ENCODE assay signal across 8 cellular contexts in the genomic region with DNA sequence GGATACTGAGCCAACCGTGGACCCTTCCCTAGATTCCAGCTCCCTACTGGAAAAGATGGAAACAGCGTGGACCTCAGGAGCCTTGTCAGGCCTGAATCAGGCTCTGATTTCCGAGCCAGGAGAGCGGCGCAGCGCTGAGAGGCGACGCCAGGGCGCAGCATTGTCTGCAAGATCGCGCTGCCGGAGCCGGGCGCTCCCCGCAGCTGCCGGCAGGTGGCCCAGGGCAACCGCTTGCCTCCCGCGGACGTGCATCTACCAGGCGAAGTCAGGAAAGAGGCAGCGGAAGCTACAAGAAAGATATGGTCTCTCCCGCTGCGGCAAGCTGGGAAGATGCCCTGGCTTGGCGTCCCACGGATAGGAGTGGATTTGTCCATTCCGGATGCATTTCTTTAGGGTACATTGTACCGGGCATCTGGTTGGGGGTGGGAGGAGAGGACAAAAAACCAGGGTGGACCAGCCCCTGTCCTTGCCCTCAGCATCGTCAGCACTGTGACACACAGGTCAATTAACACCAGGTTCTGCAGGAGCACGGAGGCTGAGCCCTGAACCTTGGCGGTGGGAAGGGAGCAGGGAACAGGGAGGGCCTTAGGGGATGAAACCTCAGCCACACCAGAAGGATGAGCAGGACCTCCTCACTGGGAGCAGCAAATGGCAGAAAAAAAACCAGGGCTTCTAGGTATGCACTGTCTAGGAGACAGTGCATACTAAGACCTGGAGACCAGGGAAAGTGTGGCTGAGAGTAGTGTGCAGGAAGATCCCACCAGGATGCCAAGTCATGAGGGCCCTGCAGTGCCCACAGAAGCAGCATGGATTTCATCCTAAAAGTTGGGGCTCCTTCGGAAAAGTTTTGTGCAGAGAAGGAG. TPM values are rescaled to one million over a fixed set of nuclear protein-coding genes. Genes with fewer than 3 reads are reported as not detected.
A peak's percentile ranks its signal among the peaks of the same experiment; 100 is the strongest.
DNase-seq lines count a peak whose midpoint lies in the region; ATAC-seq and TF ChIP-seq lines count a peak whose summit lies in the region.

No MANE protein-coding gene starts in this region.

- H3K27me3 Mint-ChIP-seq in activated naive CD8-positive, alpha-beta T cell treated with anti-CD3 and anti-CD28 coated beads, Interleukin-2, amount 10 ng/mL, durations not matched to agents 7 days and 5 days = no peaks in the 10 kb centered on the region

- ATAC-seq in HG02678 (IDR thresholded peaks at IDR 0.05; ENCODE audit: unreplicated experiment) (peak; percentile 97), heart left ventricle (peak; percentile 84 to 98 (median 98)), psoas muscle (peak; percentile 94 to 99 (median 98)), aorta (ENCODE audit: low FRiP score) (peak; percentile 93)
- peak; percentile 96 for ATAC-seq in activated naive CD8-positive, alpha-beta T cell treated with anti-CD3 and anti-CD28 coated beads, Interleukin-2, amount 10 ng/mL, durations not matched to agents 7 days and 5 days (ENCODE audit: low read depth)

- H3K4me1 ChIP-seq in heart left ventricle (peaks cover 0 to 9% (median 0%) of the 10 kb centered on the region in 12 donors), psoas muscle (no peaks in the 10 kb centered on the region), aorta (ENCODE audit: control insufficient read depth in 1 of 2, insufficient read depth in 2 of 2, low read length in 2 of 2) (no peaks in the 10 kb centered on the region)

- H3K9me3 Mint-ChIP-seq in activated naive CD8-positive, alpha-beta T cell treated with anti-CD3 and anti-CD28 coated beads, Interleukin-2, amount 10 ng/mL, durations not matched to agents 7 days and 5 days = no peaks in the 10 kb centered on the region

- H3K9me3 ChIP-seq in heart left ventricle (no peaks in the 10 kb centered on the region), psoas muscle (no peaks in the 10 kb centered on the region), aorta (ENCODE audit: control insufficient read depth, low read length) (no peaks in the 10 kb centered on the region)

- H3K4me3 ChIP-seq in heart left ventricle = peak overlapping the region in 2 of 12 donors; percentile 7 to 32
- no peak overlapping the region for H3K4me3 ChIP-seq in psoas muscle
- H3K4me3 ChIP-seq in aorta (ENCODE audit: low read length in 2 of 2) = no peak overlapping the region

- H3K27ac ChIP-seq in heart left ventricle (no peak overlapping the region), psoas muscle (no peak overlapping the region), aorta (ENCODE audit: low read depth in 1 of 2, low read length in 2 of 2) (no peak overlapping the region)

- peaks cover 11% of the 10 kb centered on the region for H3K36me3 Mint-ChIP-seq in activated naive CD8-positive, alpha-beta T cell treated with anti-CD3 and anti-CD28 coated beads, Interleukin-2, amount 10 ng/mL, durations not matched to agents 7 days and 5 days

- whole genome bisulfite sequencing in heart left ventricle, 4 donors = 3 to 7% (median 5%) methylated on average over 27 to 32 of the region's 32 CpGs
- 4 to 6% (median 5%) methylated on average over 32 of the region's 32 CpGs for WGBS in psoas muscle, 3 donors
- WGBS in aorta, 2 donors = 5% methylated on average over 32 of the region's 32 CpGs

- peak overlapping the region; percentile 47 for H3K27ac Mint-ChIP-seq in activated naive CD8-positive, alpha-beta T cell treated with anti-CD3 and anti-CD28 coated beads, Interleukin-2, amount 10 ng/mL, durations not matched to agents 7 days and 5 days

- POLR2A ChIA-PET in activated naive CD8-positive, alpha-beta T cell treated with anti-CD3 and anti-CD28 coated beads, Interleukin-2, amount 10 ng/mL, durations not matched to agents 7 days and 5 days (lab: Charles Lee) = interaction anchor here (0.6 to 1.4 kb wide), 8 partner anchors 54 to 185 kb away, joined by 3 to 4 read pairs (median 3); a partner anchor contains a TSS

- TF ChIP-seq POLR2A in heart left ventricle (IDR thresholded peaks at IDR 0.05) = no peak

- intact Hi-C loops in heart left ventricle (cut with DNase I) = loop anchor here (1.0 to 5.0 kb wide), 5 partner anchors 34 to 193 kb away; a partner anchor contains a TSS
- intact Hi-C loops in psoas muscle (cut with DNase I) = loop anchor here (2.0 to 5.0 kb wide), 2 partner anchors 183 to 184 kb away; no protein-coding TSS in a partner anchor
- intact Hi-C loops in aorta (cut with DNase I) = loop anchor here (2.0 to 5.0 kb wide), 2 partner anchors 183 to 184 kb away; no protein-coding TSS in a partner anchor

- DNase-seq in NCI-H1105 treated with DMSO at 0.1 percent for 48 hours (lab: John Stamatoyannopoulos, UW) (peak; percentile 69), SW 1271 (lab: John Stamatoyannopoulos, UW) (peak; percentile 21 to 64), heart left ventricle (peak; percentile 77 to 92 (median 84)), psoas muscle (peak; percentile 72 to 87), aorta (peak; percentile 87 to 93)
- peak; percentile 91 for DNase-seq in activated naive CD8-positive, alpha-beta T cell treated with anti-CD3 and anti-CD28 coated beads, Interleukin-2, amount 10 ng/mL, durations not matched to agents 7 days and 5 days

- H3K36me3 ChIP-seq in heart left ventricle (peaks cover 0 to 21% (median 0%) of the 10 kb centered on the region in 9 donors), psoas muscle (ENCODE audit: insufficient read depth in 1 of 2, low read depth in 1 of 2) (peaks cover 0 to 6% of the 10 kb centered on the region in 2 donors), aorta (ENCODE audit: control insufficient read depth in 1 of 2, insufficient read depth in 2 of 2, low read length in 1 of 2) (no peaks in the 10 kb centered on the region)

- TF ChIP-seq CTCF in GM12874 (IDR thresholded peaks at IDR 0.05; ENCODE audit: insufficient read depth, low read depth, low read length) = peak; percentile 99
- TF ChIP-seq CTCF in heart left ventricle (IDR thresholded peaks at IDR 0.05) = peak in 11 of 12 donors; percentile 84 to 99 (median 95)
- peak; percentile 92 for TF ChIP-seq CTCF in psoas muscle (IDR thresholded peaks at IDR 0.05)

- H3K27me3 ChIP-seq in heart left ventricle (no peaks in the 10 kb centered on the region), psoas muscle (ENCODE audit: insufficient read depth in 3 of 3, low read length in 2 of 3) (no peaks in the 10 kb centered on the region), aorta (ENCODE audit: control insufficient read depth in 1 of 2, insufficient read depth in 2 of 2, low read length in 1 of 2) (no peaks in the 10 kb centered on the region)

- H3K4me1 Mint-ChIP-seq in activated naive CD8-positive, alpha-beta T cell treated with anti-CD3 and anti-CD28 coated beads, Interleukin-2, amount 10 ng/mL, durations not matched to agents 7 days and 5 days = peaks cover 43% of the 10 kb centered on the region

- peak overlapping the region; percentile 64 for H3K4me3 Mint-ChIP-seq in activated naive CD8-positive, alpha-beta T cell treated with anti-CD3 and anti-CD28 coated beads, Interleukin-2, amount 10 ng/mL, durations not matched to agents 7 days and 5 days

RNA-seq across cellular contexts. Expression of a gene that starts 55.9 kb away (rescaled TPM):
- total RNA-seq in activated naive CD8-positive, alpha-beta T cell treated with anti-CD3 and anti-CD28 coated beads, Interleukin-2, amount 10 ng/mL, durations not matched to agents 7 days and 5 days = 100 to 1,000 TPM; 188 to 194 TPM
- total RNA-seq in heart left ventricle (10 to 100 TPM; 27.2 to 42.9 (median 32.5) TPM), psoas muscle (10 to 100 TPM in 3 of 4 donors, 1 to 10 TPM in 1; 8.6 to 25.0 (median 13.7) TPM), aorta (10 to 100 TPM; 22.4 to 26.9 TPM)
- polyA plus RNA-seq in heart left ventricle (10 to 100 TPM; 13.8 to 34.0 TPM), psoas muscle (10 to 100 TPM in 2 of 3 donors, 1 to 10 TPM in 1; 8.7 to 17.2 (median 17.0) TPM), aorta (10 to 100 TPM in 1 of 2 donors, 1 to 10 TPM in 1; 8.2 to 28.3 TPM)

Comparison
In these comparisons a context has a peak if more than half of its experiments do, and no peak if none do; other contexts are left out.
1. RNA of a gene that starts 55.9 kb away (total RNA-seq): 188 to 194 TPM in activated naive CD8-positive, alpha-beta T cell treated with anti-CD3 and anti-CD28 coated beads, Interleukin-2, amount 10 ng/mL, durations not matched to agents 7 days and 5 days; 27.2 to 42.9 TPM in heart left ventricle, 22.4 to 26.9 TPM in aorta and 8.6 to 25.0 TPM in psoas muscle; every median in the first group is over 4 times any median in the second.
2. Peak in every context shown above with its lines, with median percentiles within 50 percentile points of each other: CTCF ChIP-seq, ATAC-seq and DNase-seq.